Comparison of ENCODE assay signal across 36 cellular contexts in the genomic region with DNA sequence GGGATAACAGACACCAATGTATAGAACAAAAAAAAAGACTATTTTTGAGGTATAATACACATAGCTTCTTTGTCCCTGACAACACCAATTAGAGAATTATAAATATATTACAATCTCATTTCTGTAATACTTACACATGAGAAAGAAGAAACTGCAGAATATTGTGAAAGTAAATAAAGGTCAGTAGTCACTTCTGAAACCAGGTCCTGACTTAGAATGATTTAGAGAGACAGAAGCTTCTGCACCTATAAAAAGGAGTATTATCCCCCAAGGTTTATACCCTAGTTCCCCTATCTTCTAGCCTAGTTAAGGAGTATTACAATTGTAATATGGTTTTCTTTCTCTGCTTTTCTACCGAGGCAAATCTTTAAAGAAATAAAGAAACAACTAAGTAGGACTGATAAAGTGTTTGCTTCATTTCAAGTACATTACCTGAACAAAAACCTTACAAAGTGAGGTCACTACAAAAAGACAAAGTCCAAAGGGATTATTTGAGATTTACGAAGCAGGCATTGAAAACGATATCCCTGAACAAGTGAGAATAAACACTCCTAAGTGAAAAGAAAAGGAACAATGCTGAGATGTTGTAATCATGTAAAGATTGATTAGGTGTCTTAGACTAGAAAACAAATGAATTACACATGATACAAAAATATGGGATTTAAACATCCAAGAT.
A peak's percentile ranks its signal among the peaks of the same experiment; 100 is the strongest.
DNase-seq lines count a peak whose midpoint lies in the region; ATAC-seq and TF ChIP-seq lines count a peak whose summit lies in the region.
"Had no signal": no experiment of that assay in that cellular context is flagged by ENCODE, and none has a peak within 500 bp of the region (broad histone marks: within the 10 kb centered on the region; RNA-seq: fewer than 3 reads in every experiment).

No MANE protein-coding gene starts in this region.

- peak overlapping the region; percentile 82 for H3K27ac Mint-ChIP-seq in nephron progenitor cell
- H3K27ac Mint-ChIP-seq in Calu3 (ENCODE audit: unreplicated experiment) = no peak overlapping the region
- H3K27ac Mint-ChIP-seq: activated CD8-positive, alpha-beta memory T cell treated with anti-CD3 and anti-CD28 coated beads, Interleukin-2, amount 10 ng/mL, durations not matched to agents 7 days and 5 days; activated naive CD8-positive, alpha-beta T cell treated with anti-CD3 and anti-CD28 coated beads, Interleukin-2, amount 10 ng/mL, durations not matched to agents 7 days and 5 days; CD8-positive, alpha-beta memory T cell; naive B cell; stimulated activated naive B cell treated with anti-CD40 and anti-IgM and Interleukin-4, amounts not matched to agents 10 μg/mL and 1 μg/mL and 100 μg/mL, for 72 hours; T-helper 17 cell; type B pancreatic cell had no signal

- no peaks in the 10 kb centered on the region for H3K9me3 ChIP-seq in PC-9 (ENCODE audit: insufficient read depth, low read depth)

- no peaks in the 10 kb centered on the region for H3K79me2 ChIP-seq in PC-9 (ENCODE audit: low read depth)

- H3K4me3 Mint-ChIP-seq in nephron progenitor cell = no peak overlapping the region
- no peak overlapping the region for H3K4me3 Mint-ChIP-seq in Calu3 (ENCODE audit: low read depth, unreplicated experiment)
- H3K4me3 Mint-ChIP-seq: activated CD8-positive, alpha-beta memory T cell treated with anti-CD3 and anti-CD28 coated beads, Interleukin-2, amount 10 ng/mL, durations not matched to agents 7 days and 5 days; activated naive CD8-positive, alpha-beta T cell treated with anti-CD3 and anti-CD28 coated beads, Interleukin-2, amount 10 ng/mL, durations not matched to agents 7 days and 5 days; activated T-cell treated with anti-CD3 and anti-CD28 coated beads, Interleukin-2, amount 50 U/mL, for 4 hours; CD8-positive, alpha-beta memory T cell; naive B cell; stimulated activated naive B cell treated with anti-CD40 and anti-IgM and Interleukin-4, amounts not matched to agents 10 μg/mL and 1 μg/mL and 100 μg/mL, for 72 hours; T-helper 17 cell; type B pancreatic cell had no signal

- H3K4me1 ChIP-seq in PC-9 (replicated peaks; ENCODE audit: insufficient read depth) = no peaks in the 10 kb centered on the region

- BruUV-seq in Calu3 (replicated peaks; lab: Mats Ljungman, UMichigan) = no TSS peak
- BruUV-seq in PC-9 (replicated peaks; lab: Mats Ljungman, UMichigan) = no TSS peak

- H3K36me3 Mint-ChIP-seq in nephron progenitor cell (ENCODE audit: low read depth) (no peaks in the 10 kb centered on the region), Calu3 (ENCODE audit: insufficient read depth, unreplicated experiment) (no peaks in the 10 kb centered on the region)
- H3K36me3 Mint-ChIP-seq: activated CD8-positive, alpha-beta memory T cell treated with anti-CD3 and anti-CD28 coated beads, Interleukin-2, amount 10 ng/mL, durations not matched to agents 7 days and 5 days; CD8-positive, alpha-beta memory T cell; naive B cell; type B pancreatic cell had no signal

- ATAC-seq in GM21390 (IDR thresholded peaks at IDR 0.05; ENCODE audit: unreplicated experiment) = peak; percentile 48
- ATAC-seq in HG02852 (IDR thresholded peaks at IDR 0.05; ENCODE audit: unreplicated experiment) = peak; percentile 47
- ATAC-seq: activated CD4-positive, CD25-positive, alpha-beta regulatory T cell treated with anti-CD3 and anti-CD28 coated beads, Interleukin-2, amount 50 U/mL, for 24 hours; activated CD8-positive, alpha-beta memory T cell treated with anti-CD3 and anti-CD28 coated beads, Interleukin-2, amount 10 ng/mL, durations not matched to agents 7 days and 5 days; activated T-cell treated with anti-CD3 and anti-CD28 coated beads, Interleukin-2, amount 50 U/mL, for 4 hours; left colon; T-helper 17 cell had no signal

- no peaks in the 10 kb centered on the region for H3K36me3 ChIP-seq in PC-9 (ENCODE audit: low read depth)
- H3K36me3 ChIP-seq: cardiac muscle cell had no signal

- no peak overlapping the region for H2AFZ ChIP-seq in PC-9

- CTCF ChIA-PET in Calu3 (lab: Charles Lee) = no interaction called here
- CTCF ChIA-PET in PC-9 (lab: Charles Lee) = no interaction called here

- intact Hi-C loops in Calu3 (cut with micrococcal nuclease; ENCODE audit: unreplicated experiment) = no loop called here
- intact Hi-C loops in PC-9 (cut with micrococcal nuclease; ENCODE audit: unreplicated experiment) = no loop called here

- no peaks in the 10 kb centered on the region for H3K9me2 ChIP-seq in PC-9 (ENCODE audit: insufficient read depth)

- no peak overlapping the region for H3K27ac ChIP-seq in PC-9
- H3K27ac ChIP-seq: cardiac muscle cell, epithelial cell of prostate, SK-N-MC had no signal

- TF ChIP-seq CTCF in nephron progenitor cell (IDR thresholded peaks at IDR 0.05) (no peak), Calu3 (IDR thresholded peaks at IDR 0.05; ENCODE audit: unreplicated experiment) (no peak), PC-9 (conservative IDR thresholded peaks at IDR 0.05) (no peak)

- DNase-seq in NCI-H69 (lab: John Stamatoyannopoulos, UW) = peak; percentile 15
- no peak for DNase-seq in nephron progenitor cell
- DNase-seq in iPS-NIHi7 (ENCODE audit: extremely low spot score) = no peak
- DNase-seq in stimulated activated CD4-positive, alpha-beta T cell treated with anti-CD3 and anti-CD28 coated beads, Interleukin-4, amount 100 ng/mL, for 4 hours = no peak
- DNase-seq in Calu3 = no peak
- no peak for DNase-seq in PC-9
- DNase-seq: activated CD4-positive, alpha-beta T cell treated with anti-CD3 and anti-CD28 coated beads, Interleukin-2, amount 50 U/mL, for 4 hours; activated CD8-positive, alpha-beta memory T cell treated with anti-CD3 and anti-CD28 coated beads, Interleukin-2, amount 10 ng/mL, durations not matched to agents 7 days and 5 days; activated gamma-delta T cell treated with Interleukin-2 at 50 U/mL for 16 hours; activated naive CD8-positive, alpha-beta T cell treated with anti-CD3 and anti-CD28 coated beads, Interleukin-2, amount 10 ng/mL, durations not matched to agents 7 days and 5 days; activated T-cell treated with anti-CD3 and anti-CD28 coated beads, Interleukin-2, amount 50 U/mL, for 4 hours; aorta; CD8-positive, alpha-beta memory T cell; DMS153; effector CD8-positive, alpha-beta T cell; GOT3; hippocampal formation; IMR-90; left colon; naive B cell; NCI-H1694 treated with DMSO at 0.1 percent for 48 hours; NCI-H2171 treated with DMSO at 0.1 percent for 48 hours; NCI-H510A treated with DMSO at 0.1 percent for 48 hours; nucleus accumbens; OCI-M1; stimulated activated CD4-positive, alpha-beta T cell treated with anti-CD3 and anti-CD28 coated beads, Interleukin-15, amount 100 ng/mL, for 24 hours; stimulated activated naive B cell treated with anti-CD40 and anti-IgM and Interleukin-4, amounts not matched to agents 10 μg/mL and 1 μg/mL and 100 μg/mL, for 72 hours; substantia nigra; T-helper 17 cell had no signal

- H3K27me3 Mint-ChIP-seq in nephron progenitor cell (ENCODE audit: low read depth, poor library complexity) (no peaks in the 10 kb centered on the region), Calu3 (ENCODE audit: unreplicated experiment) (no peaks in the 10 kb centered on the region)
- H3K27me3 Mint-ChIP-seq: activated CD8-positive, alpha-beta memory T cell treated with anti-CD3 and anti-CD28 coated beads, Interleukin-2, amount 10 ng/mL, durations not matched to agents 7 days and 5 days; activated naive CD8-positive, alpha-beta T cell treated with anti-CD3 and anti-CD28 coated beads, Interleukin-2, amount 10 ng/mL, durations not matched to agents 7 days and 5 days; naive B cell; stimulated activated naive B cell treated with anti-CD40 and anti-IgM and Interleukin-4, amounts not matched to agents 10 μg/mL and 1 μg/mL and 100 μg/mL, for 72 hours; T-helper 17 cell; type B pancreatic cell had no signal

- H4K20me1 ChIP-seq in PC-9 (ENCODE audit: insufficient read depth) = no peaks in the 10 kb centered on the region

- POLR2A ChIA-PET in PC-9 (lab: Charles Lee; ENCODE audit: unreplicated experiment) = interaction anchor here (0.6 kb wide), 2 partner anchors 39 to 540 kb away, joined by 4 read pairs; no protein-coding TSS in a partner anchor

- H3K4me1 Mint-ChIP-seq in nephron progenitor cell = peaks cover 6% of the 10 kb centered on the region
- no peaks in the 10 kb centered on the region for H3K4me1 Mint-ChIP-seq in Calu3 (ENCODE audit: low read depth, unreplicated experiment)
- H3K4me1 Mint-ChIP-seq: activated CD8-positive, alpha-beta memory T cell treated with anti-CD3 and anti-CD28 coated beads, Interleukin-2, amount 10 ng/mL, durations not matched to agents 7 days and 5 days; CD8-positive, alpha-beta memory T cell had no signal

- H3F3A ChIP-seq in PC-9 (ENCODE audit: insufficient read depth, low read depth) = no peaks in the 10 kb centered on the region

- H3K4me2 ChIP-seq in PC-9 = no peak overlapping the region

- no peaks in the 10 kb centered on the region for H3K27me3 ChIP-seq in PC-9 (ENCODE audit: insufficient read depth, low read depth)
- H3K27me3 ChIP-seq: cardiac muscle cell had no signal

- H3K9me3 Mint-ChIP-seq in nephron progenitor cell (no peaks in the 10 kb centered on the region), Calu3 (ENCODE audit: low read depth, unreplicated experiment) (no peaks in the 10 kb centered on the region)
- H3K9me3 Mint-ChIP-seq: activated naive CD8-positive, alpha-beta T cell treated with anti-CD3 and anti-CD28 coated beads, Interleukin-2, amount 10 ng/mL, durations not matched to agents 7 days and 5 days; activated T-cell treated with anti-CD3 and anti-CD28 coated beads, Interleukin-2, amount 50 U/mL, for 4 hours; CD8-positive, alpha-beta memory T cell; naive B cell; stimulated activated naive B cell treated with anti-CD40 and anti-IgM and Interleukin-4, amounts not matched to agents 10 μg/mL and 1 μg/mL and 100 μg/mL, for 72 hours; type B pancreatic cell had no signal

- H3K4me3 ChIP-seq in PC-9 = no peak overlapping the region
- H3K4me3 ChIP-seq: cardiac muscle cell, SK-N-MC had no signal
